In genomic region chr10:15214237-15214636, GRCh38 we compare ENCODE assay signal across 25 cellular contexts.
"Had no signal": no experiment of that assay in that cellular context is flagged by ENCODE, and none has a peak within 500 bp of the region (broad histone marks: within the 10 kb centered on the region; RNA-seq: fewer than 3 reads in every experiment).

No MANE protein-coding gene starts in this region.

- H3K79me2 ChIP-seq: hepatocyte had no signal

- ATAC-seq: foreskin keratinocyte, heart left ventricle, left colon, left lobe of liver, lower lobe of right lung, mucosa of descending colon had no signal

- H3K4me1 ChIP-seq: foreskin keratinocyte had no signal

- H3K27ac Mint-ChIP-seq: immature natural killer cell, mesothelial cell of epicardium had no signal

- H3K27me3 ChIP-seq: dorsolateral prefrontal cortex, esophagus muscularis mucosa, foreskin keratinocyte, heart left ventricle, hepatocyte had no signal

- DNase-seq: dermis blood vessel endothelial cell; dorsolateral prefrontal cortex; effector CD4-positive, alpha-beta T cell; effector memory CD4-positive, alpha-beta T cell; foreskin keratinocyte; heart left ventricle; hypothalamus; immature natural killer cell; islet precursor cell; kidney; kidney glomerular epithelial cell; left colon; left ventricle myocardium inferior; lower lobe of right lung; mesenchymal stem cell; mucosa of descending colon; naive B cell had no signal

- H3K9me3 ChIP-seq: esophagus muscularis mucosa, heart left ventricle, left ventricle myocardium inferior, lower lobe of right lung, mucosa of descending colon had no signal

- H3K27ac ChIP-seq: coronary artery, esophagus muscularis mucosa, foreskin keratinocyte, heart left ventricle, hepatocyte, left ventricle myocardium inferior, lower lobe of right lung had no signal

- H3K36me3 Mint-ChIP-seq: immature natural killer cell, naive B cell had no signal

- H2AFZ ChIP-seq: hepatocyte had no signal

- H3K4me3 Mint-ChIP-seq: immature natural killer cell, mesothelial cell of epicardium, naive B cell had no signal

- FAIRE-seq: colon, endothelial cell of umbilical vein, frontal cortex, kidney had no signal

- H3K4me1 Mint-ChIP-seq: mesothelial cell of epicardium had no signal

- H3K36me3 ChIP-seq: lower lobe of right lung had no signal

- H3K4me3 ChIP-seq: coronary artery, dorsolateral prefrontal cortex, esophagus muscularis mucosa, heart left ventricle, hepatocyte, left ventricle myocardium inferior, lower lobe of right lung, mucosa of descending colon had no signal

- H3K4me2 ChIP-seq: hepatocyte had no signal

- H3K9me3 Mint-ChIP-seq: immature natural killer cell, mesothelial cell of epicardium had no signal
